In the genomic region with DNA sequence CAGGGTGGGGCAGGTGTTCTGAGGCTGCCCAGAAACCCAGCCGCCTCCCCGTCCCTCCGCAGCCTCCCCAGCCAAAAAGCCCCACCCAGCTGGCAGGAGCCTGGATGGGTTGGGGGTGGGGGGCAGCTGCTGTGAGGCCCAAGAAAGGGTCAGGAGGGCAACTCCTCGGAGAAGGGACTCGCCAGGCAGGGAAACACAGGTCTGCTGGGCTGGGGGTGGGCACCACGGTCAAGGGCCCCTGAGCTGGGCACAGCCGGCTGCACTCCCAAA, we compare ENCODE assay signal across 3 cellular contexts.
TF ChIP-seq lines count a peak whose summit lies in the region.

No MANE protein-coding gene starts in this region.

TF ChIP-seq in HCT116, 20 proteins besides CTCF, POLR2A, EP300 and RAD21:
- TF ChIP-seq, protein P1, sequence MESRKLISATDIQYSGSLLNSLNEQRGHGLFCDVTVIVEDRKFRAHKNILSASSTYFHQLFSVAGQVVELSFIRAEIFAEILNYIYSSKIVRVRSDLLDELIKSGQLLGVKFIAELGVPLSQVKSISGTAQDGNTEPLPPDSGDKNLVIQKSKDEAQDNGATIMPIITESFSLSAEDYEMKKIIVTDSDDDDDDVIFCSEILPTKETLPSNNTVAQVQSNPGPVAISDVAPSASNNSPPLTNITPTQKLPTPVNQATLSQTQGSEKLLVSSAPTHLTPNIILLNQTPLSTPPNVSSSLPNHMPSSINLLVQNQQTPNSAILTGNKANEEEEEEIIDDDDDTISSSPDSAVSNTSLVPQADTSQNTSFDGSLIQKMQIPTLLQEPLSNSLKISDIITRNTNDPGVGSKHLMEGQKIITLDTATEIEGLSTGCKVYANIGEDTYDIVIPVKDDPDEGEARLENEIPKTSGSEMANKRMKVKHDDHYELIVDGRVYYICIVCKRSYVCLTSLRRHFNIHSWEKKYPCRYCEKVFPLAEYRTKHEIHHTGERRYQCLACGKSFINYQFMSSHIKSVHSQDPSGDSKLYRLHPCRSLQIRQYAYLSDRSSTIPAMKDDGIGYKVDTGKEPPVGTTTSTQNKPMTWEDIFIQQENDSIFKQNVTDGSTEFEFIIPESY (IDR thresholded peaks at IDR 0.05; ENCODE audit: extremely low read depth, insufficient replicate concordance, low read length): no peak
- TF ChIP-seq YY1 (IDR thresholded peaks at IDR 0.05; ENCODE audit: extremely low read depth, insufficient replicate concordance, low read depth, low read length) (no peak), FOSL1 (IDR thresholded peaks at IDR 0.05; ENCODE audit: low read depth) (no peak)
- TF ChIP-seq, protein P2, sequence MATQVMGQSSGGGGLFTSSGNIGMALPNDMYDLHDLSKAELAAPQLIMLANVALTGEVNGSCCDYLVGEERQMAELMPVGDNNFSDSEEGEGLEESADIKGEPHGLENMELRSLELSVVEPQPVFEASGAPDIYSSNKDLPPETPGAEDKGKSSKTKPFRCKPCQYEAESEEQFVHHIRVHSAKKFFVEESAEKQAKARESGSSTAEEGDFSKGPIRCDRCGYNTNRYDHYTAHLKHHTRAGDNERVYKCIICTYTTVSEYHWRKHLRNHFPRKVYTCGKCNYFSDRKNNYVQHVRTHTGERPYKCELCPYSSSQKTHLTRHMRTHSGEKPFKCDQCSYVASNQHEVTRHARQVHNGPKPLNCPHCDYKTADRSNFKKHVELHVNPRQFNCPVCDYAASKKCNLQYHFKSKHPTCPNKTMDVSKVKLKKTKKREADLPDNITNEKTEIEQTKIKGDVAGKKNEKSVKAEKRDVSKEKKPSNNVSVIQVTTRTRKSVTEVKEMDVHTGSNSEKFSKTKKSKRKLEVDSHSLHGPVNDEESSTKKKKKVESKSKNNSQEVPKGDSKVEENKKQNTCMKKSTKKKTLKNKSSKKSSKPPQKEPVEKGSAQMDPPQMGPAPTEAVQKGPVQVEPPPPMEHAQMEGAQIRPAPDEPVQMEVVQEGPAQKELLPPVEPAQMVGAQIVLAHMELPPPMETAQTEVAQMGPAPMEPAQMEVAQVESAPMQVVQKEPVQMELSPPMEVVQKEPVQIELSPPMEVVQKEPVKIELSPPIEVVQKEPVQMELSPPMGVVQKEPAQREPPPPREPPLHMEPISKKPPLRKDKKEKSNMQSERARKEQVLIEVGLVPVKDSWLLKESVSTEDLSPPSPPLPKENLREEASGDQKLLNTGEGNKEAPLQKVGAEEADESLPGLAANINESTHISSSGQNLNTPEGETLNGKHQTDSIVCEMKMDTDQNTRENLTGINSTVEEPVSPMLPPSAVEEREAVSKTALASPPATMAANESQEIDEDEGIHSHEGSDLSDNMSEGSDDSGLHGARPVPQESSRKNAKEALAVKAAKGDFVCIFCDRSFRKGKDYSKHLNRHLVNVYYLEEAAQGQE (IDR thresholded peaks at IDR 0.05; ENCODE audit: low read depth): no peak
TF ChIP-seq in HCT116: peak in this region for 0.

TF ChIP-seq in endothelial cell of umbilical vein, 7 proteins besides CTCF, POLR2A, EP300 and RAD21:
- TF ChIP-seq JUN (IDR thresholded peaks at IDR 0.05; ENCODE audit: borderline replicate concordance, insufficient read depth, insufficient read length, low read depth): no peak
- TF ChIP-seq POLR2AphosphoS5 (IDR thresholded peaks at IDR 0.05; ENCODE audit: insufficient read depth, low read depth, low read length): no peak
- TF ChIP-seq, protein P3, sequence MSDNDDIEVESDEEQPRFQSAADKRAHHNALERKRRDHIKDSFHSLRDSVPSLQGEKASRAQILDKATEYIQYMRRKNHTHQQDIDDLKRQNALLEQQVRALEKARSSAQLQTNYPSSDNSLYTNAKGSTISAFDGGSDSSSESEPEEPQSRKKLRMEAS (IDR thresholded peaks at IDR 0.05; ENCODE audit: insufficient read depth, insufficient read length): no peak
- TF ChIP-seq MYC (IDR thresholded peaks at IDR 0.05; ENCODE audit: low read depth, low read length): no peak
- no peak for TF ChIP-seq FOS (IDR thresholded peaks at IDR 0.05; ENCODE audit: borderline replicate concordance, insufficient read depth, low read length)
- TF ChIP-seq EZH2 (IDR thresholded peaks at IDR 0.05; ENCODE audit: borderline replicate concordance, low read depth, low read length, severe bottlenecking): no peak
- no peak for TF ChIP-seq GATA2 (IDR thresholded peaks at IDR 0.05; ENCODE audit: insufficient read depth, insufficient read length, low read depth, low read length)

TF ChIP-seq in HepG2, 621 proteins besides CTCF, POLR2A, EP300 and RAD21:
- no peak for TF ChIP-seq CCDC6 (CRISPR knock-in tag; IDR thresholded peaks at IDR 0.05)
- TF ChIP-seq, protein P4, sequence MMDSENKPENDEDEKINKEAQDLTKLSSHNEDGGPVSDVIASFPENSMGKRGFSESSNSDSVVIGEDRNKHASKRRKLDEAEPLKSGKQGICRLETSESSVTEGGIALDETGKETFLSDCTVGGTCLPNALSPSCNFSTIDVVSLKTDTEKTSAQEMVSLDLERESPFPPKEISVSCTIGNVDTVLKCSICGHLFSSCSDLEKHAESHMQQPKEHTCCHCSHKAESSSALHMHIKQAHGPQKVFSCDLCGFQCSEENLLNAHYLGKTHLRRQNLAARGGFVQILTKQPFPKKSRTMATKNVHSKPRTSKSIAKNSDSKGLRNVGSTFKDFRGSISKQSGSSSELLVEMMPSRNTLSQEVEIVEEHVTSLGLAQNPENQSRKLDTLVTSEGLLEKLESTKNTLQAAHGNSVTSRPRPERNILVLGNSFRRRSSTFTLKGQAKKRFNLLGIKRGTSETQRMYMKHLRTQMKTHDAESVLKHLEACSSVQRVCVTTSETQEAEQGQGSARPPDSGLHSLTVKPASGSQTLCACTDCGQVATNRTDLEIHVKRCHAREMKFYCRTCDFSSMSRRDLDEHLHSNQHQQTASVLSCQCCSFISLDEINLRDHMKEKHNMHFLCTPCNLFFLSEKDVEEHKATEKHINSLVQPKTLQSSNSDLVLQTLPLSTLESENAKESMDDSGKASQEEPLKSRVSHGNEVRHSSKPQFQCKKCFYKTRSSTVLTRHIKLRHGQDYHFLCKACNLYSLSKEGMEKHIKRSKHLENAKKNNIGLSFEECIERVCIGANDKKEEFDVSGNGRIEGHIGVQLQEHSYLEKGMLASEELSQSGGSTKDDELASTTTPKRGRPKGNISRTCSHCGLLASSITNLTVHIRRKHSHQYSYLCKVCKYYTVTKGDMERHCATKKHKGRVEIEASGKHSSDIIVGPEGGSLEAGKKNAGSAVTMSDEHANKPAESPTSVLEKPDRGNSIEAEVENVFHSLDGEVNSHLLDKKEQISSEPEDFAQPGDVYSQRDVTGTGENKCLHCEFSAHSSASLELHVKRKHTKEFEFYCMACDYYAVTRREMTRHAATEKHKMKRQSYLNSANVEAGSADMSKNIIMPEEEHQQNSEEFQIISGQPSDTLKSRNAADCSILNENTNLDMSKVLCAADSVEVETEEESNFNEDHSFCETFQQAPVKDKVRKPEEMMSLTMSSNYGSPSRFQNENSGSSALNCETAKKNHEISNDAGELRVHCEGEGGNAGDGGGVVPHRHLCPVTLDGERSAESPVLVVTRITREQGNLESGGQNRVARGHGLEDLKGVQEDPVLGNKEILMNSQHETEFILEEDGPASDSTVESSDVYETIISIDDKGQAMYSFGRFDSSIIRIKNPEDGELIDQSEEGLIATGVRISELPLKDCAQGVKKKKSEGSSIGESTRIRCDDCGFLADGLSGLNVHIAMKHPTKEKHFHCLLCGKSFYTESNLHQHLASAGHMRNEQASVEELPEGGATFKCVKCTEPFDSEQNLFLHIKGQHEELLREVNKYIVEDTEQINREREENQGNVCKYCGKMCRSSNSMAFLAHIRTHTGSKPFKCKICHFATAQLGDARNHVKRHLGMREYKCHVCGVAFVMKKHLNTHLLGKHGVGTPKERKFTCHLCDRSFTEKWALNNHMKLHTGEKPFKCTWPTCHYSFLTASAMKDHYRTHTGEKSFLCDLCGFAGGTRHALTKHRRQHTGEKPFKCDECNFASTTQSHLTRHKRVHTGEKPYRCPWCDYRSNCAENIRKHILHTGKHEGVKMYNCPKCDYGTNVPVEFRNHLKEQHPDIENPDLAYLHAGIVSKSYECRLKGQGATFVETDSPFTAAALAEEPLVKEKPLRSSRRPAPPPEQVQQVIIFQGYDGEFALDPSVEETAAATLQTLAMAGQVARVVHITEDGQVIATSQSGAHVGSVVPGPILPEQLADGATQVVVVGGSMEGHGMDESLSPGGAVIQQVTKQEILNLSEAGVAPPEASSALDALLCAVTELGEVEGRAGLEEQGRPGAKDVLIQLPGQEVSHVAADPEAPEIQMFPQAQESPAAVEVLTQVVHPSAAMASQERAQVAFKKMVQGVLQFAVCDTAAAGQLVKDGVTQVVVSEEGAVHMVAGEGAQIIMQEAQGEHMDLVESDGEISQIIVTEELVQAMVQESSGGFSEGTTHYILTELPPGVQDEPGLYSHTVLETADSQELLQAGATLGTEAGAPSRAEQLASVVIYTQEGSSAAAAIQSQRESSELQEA (CRISPR knock-in tag; IDR thresholded peaks at IDR 0.05; ENCODE audit: not compliant biosample characterization): no peak
- TF ChIP-seq RAD51 (IDR thresholded peaks at IDR 0.05; ENCODE audit: borderline replicate concordance): no peak
- no peak for TF ChIP-seq RARG (CRISPR knock-in tag; IDR thresholded peaks at IDR 0.05; ENCODE audit: low read depth)
- TF ChIP-seq PRMT3 (CRISPR knock-in tag; IDR thresholded peaks at IDR 0.05; ENCODE audit: borderline replicate concordance, low read depth): no peak
- TF ChIP-seq ZNF496 (CRISPR knock-in tag; IDR thresholded peaks at IDR 0.05; ENCODE audit: insufficient replicate concordance): no peak
- TF ChIP-seq MEIS2 (CRISPR knock-in tag; IDR thresholded peaks at IDR 0.05): no peak
- TF ChIP-seq KAT7 (CRISPR knock-in tag; IDR thresholded peaks at IDR 0.05; ENCODE audit: borderline replicate concordance): no peak
- no peak for TF ChIP-seq ZNF674 (CRISPR knock-in tag; IDR thresholded peaks at IDR 0.05; ENCODE audit: low read depth)
- TF ChIP-seq ZNF230 (CRISPR knock-in tag; IDR thresholded peaks at IDR 0.05): no peak
